10 cellular contexts compared by ENCODE assay signal in the genomic region with DNA sequence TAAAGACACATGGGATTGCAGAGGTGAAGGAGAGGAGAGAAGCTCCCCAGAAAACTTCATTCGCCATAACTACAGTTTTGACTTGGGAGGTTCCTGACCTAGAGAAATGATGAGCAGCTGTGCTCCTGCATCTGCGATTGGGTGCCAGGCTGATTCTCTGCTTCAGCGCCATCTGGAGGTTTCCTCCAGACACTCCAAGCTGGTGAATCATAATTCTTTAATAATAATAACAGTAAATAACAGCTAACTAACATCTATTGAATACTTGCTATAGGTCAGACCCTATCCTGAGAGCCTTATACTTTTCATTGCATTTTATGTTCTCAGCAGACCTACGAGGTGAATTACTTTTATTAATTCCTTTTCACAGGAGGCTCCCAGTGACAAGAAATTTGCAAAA.
DNase-seq lines count a peak whose midpoint lies in the region; ATAC-seq and TF ChIP-seq lines count a peak whose summit lies in the region.
"Had no signal": no experiment of that assay in that cellular context is flagged by ENCODE, and none has a peak within 500 bp of the region (broad histone marks: within the 10 kb centered on the region; RNA-seq: fewer than 3 reads in every experiment).

No MANE protein-coding gene starts in this region.

- H3K36me3 Mint-ChIP-seq in neural progenitor cell = no peaks in the 10 kb centered on the region
- H3K36me3 Mint-ChIP-seq: activated naive CD4-positive, alpha-beta T cell treated with anti-CD3 and anti-CD28 coated beads, Interleukin-2, amount 50 U/mL, for 72 hours had no signal

- H3K4me2 ChIP-seq in neural progenitor cell = no peak overlapping the region

- H3K4me1 ChIP-seq in neural progenitor cell = peaks cover 4% of the 10 kb centered on the region

- TF ChIP-seq CTCF in brain microvascular endothelial cell (IDR thresholded peaks at IDR 0.05; ENCODE audit: low read depth, low read length, missing control alignments) = peak; percentile 69
- TF ChIP-seq CTCF in neural progenitor cell (IDR thresholded peaks at IDR 0.05) = peak; percentile 70
- TF ChIP-seq CTCF in omental fat pad (IDR thresholded peaks at IDR 0.05) = no peak

- H3K27me3 Mint-ChIP-seq in neural progenitor cell (ENCODE audit: insufficient read depth, low read depth) = peaks cover 2% of the 10 kb centered on the region

- H3K9me3 ChIP-seq in neural progenitor cell (ENCODE audit: low read depth) = no peaks in the 10 kb centered on the region

- no peak overlapping the region for H2AFZ ChIP-seq in neural progenitor cell (replicated peaks)

- H3K79me2 ChIP-seq in neural progenitor cell (ENCODE audit: low read depth) = no peaks in the 10 kb centered on the region

- H3F3A ChIP-seq in neural progenitor cell (ENCODE audit: low read depth) = no peaks in the 10 kb centered on the region

- DNase-seq in GM04504 (ENCODE audit: low read depth) (peak; percentile 5), NCI-H1105 (lab: John Stamatoyannopoulos, UW) (peak; percentile 9), brain microvascular endothelial cell (peak; percentile 45), neural progenitor cell (ENCODE audit: low spot score) (peak; percentile 55), NCI-H146 (lab: John Stamatoyannopoulos, UW) (no peak), NCI-H446 treated with DMSO at 0.1 percent for 48 hours (lab: John Stamatoyannopoulos, UW) (no peak), omental fat pad (ENCODE audit: low spot score) (no peak)

- no peaks in the 10 kb centered on the region for H3K9me3 Mint-ChIP-seq in neural progenitor cell

- no peak for ATAC-seq in GM21529 (IDR thresholded peaks at IDR 0.05; ENCODE audit: unreplicated experiment)
- ATAC-seq in omental fat pad (ENCODE audit: low FRiP score) = no peak
- ATAC-seq: activated naive CD4-positive, alpha-beta T cell treated with anti-CD3 and anti-CD28 coated beads, Interleukin-2, amount 50 U/mL, for 72 hours had no signal

- H3K27ac ChIP-seq in brain microvascular endothelial cell (no peak overlapping the region), neural progenitor cell (no peak overlapping the region)

- H3K27me3 ChIP-seq in brain microvascular endothelial cell (replicated peaks) (no peaks in the 10 kb centered on the region), neural progenitor cell (no peaks in the 10 kb centered on the region)

- H3K4me3 Mint-ChIP-seq in neural progenitor cell = no peak overlapping the region
- H3K4me3 Mint-ChIP-seq: T-helper 2 cell treated with Interferon-gamma antibody and Interleukin-4, amounts not matched to agents 5 μg/mL and 100 μg/mL, for 36 hours had no signal

- H3K4me1 Mint-ChIP-seq in neural progenitor cell = peaks cover 13% of the 10 kb centered on the region

- H3K4me3 ChIP-seq in brain microvascular endothelial cell (ENCODE audit: low read depth, low read length) = no peak overlapping the region
- no peak overlapping the region for H3K4me3 ChIP-seq in neural progenitor cell

- H3K27ac Mint-ChIP-seq in neural progenitor cell = no peak overlapping the region
- H3K27ac Mint-ChIP-seq: activated naive CD4-positive, alpha-beta T cell treated with anti-CD3 and anti-CD28 coated beads, Interleukin-2, amount 50 U/mL, for 72 hours; T-helper 2 cell treated with Interferon-gamma antibody and Interleukin-4, amounts not matched to agents 5 μg/mL and 100 μg/mL, for 36 hours had no signal

- H4K20me1 ChIP-seq in neural progenitor cell (ENCODE audit: low read depth) = no peaks in the 10 kb centered on the region

- in situ Hi-C loops in brain microvascular endothelial cell (cut with HindIII; ENCODE audit: low pct_ligation_motif_present, low sequenced_read_pairs) = loop anchor here (25.0 kb wide), 1 partner anchor 159 kb away; no protein-coding TSS in a partner anchor

- H3K36me3 ChIP-seq in brain microvascular endothelial cell (replicated peaks) (no peaks in the 10 kb centered on the region), neural progenitor cell (no peaks in the 10 kb centered on the region)

- H3K9ac ChIP-seq in neural progenitor cell = no peak overlapping the region

Comparison
In these comparisons a context has a peak if more than half of its experiments do, and no peak if none do; other contexts are left out.
1. DNase-seq: peak in GM04504 (single experiment), NCI-H1105 (single experiment), brain microvascular endothelial cell (single experiment) and neural progenitor cell (single experiment); none in NCI-H146 (single experiment), NCI-H446 treated with DMSO at 0.1 percent for 48 hours (single experiment) and omental fat pad (single experiment).
2. CTCF ChIP-seq: peak in brain microvascular endothelial cell (single experiment) and neural progenitor cell (single experiment); none in omental fat pad (0 of 3).